Comparison of ENCODE assay signal across 19 cellular contexts in the genomic region with DNA sequence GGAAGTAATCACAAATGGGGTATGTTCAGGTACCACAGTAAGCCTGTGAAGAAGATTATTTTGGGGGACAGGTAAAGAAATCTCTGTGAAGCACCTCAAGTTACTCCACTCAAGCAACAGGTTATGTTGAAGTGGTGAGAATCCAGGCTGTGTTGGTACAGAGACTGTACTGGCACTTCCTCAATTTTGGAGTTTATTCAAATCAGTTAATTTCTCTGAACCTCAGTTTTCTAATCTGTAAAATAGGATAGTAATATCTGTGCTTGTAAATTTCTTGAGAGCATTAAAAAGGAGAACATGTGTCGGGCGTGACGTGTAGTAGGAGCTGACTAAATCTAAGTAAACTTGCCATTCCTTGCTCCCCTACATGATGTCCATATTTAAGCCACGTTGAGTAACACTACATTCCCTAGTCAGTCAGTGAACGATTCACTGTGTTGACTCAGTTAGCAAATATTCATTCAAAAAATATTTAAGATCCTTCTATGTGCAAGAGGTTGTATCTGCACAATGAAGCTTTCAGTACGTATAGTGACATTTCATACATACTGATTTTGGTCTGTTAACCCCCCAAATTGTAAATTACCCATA.
DNase-seq lines count a peak whose midpoint lies in the region; ATAC-seq and TF ChIP-seq lines count a peak whose summit lies in the region.
"Had no signal": no experiment of that assay in that cellular context is flagged by ENCODE, and none has a peak within 500 bp of the region (broad histone marks: within the 10 kb centered on the region; RNA-seq: fewer than 3 reads in every experiment).

No MANE protein-coding gene starts in this region.

- peak; percentile 57 for DNase-seq in MCF 10A (ENCODE audit: unreplicated experiment)
- no peak for DNase-seq in breast epithelium (ENCODE audit: low spot score in 2 of 2)
- peak; percentile 95 for DNase-seq in amniotic epithelial cell (ENCODE audit: low read depth)
- DNase-seq in fibroblast of pulmonary artery (ENCODE audit: low read depth), result peak; percentile 78
- no peak for DNase-seq in SJCRH30
- no peak for DNase-seq in hippocampal formation (lab: John Stamatoyannopoulos, UW)
- DNase-seq: activated naive CD8-positive, alpha-beta T cell treated with anti-CD3 and anti-CD28 coated beads, Interleukin-2, amount 10 ng/mL, durations not matched to agents 7 days and 5 days; cortex of kidney; foreskin melanocyte; NCI-H187; NCI-H748 treated with DMSO at 0.1 percent for 48 hours; right lobe of liver; stimulated activated naive B cell treated with anti-CD40 and anti-IgM and Interleukin-4, amounts not matched to agents 10 μg/mL and 1 μg/mL and 100 μg/mL, for 72 hours; T-helper 17 cell; upper lobe of right lung had no signal

- H3K36me3 Mint-ChIP-seq in MCF 10A (ENCODE audit: insufficient read depth, unreplicated experiment), result no peaks in the 10 kb centered on the region

- TF ChIP-seq CTCF in MCF 10A (IDR thresholded peaks at IDR 0.05; ENCODE audit: unreplicated experiment) (no peak), breast epithelium (IDR thresholded peaks at IDR 0.05) (no peak), fibroblast of pulmonary artery (IDR thresholded peaks at IDR 0.05; ENCODE audit: low read length, missing control alignments) (no peak)

- H3K4me1 Mint-ChIP-seq in MCF 10A (ENCODE audit: insufficient read depth, unreplicated experiment), result peaks cover 26% of the 10 kb centered on the region
- H3K4me1 Mint-ChIP-seq: T-helper 17 cell had no signal

- no peaks in the 10 kb centered on the region for H3K27me3 Mint-ChIP-seq in MCF 10A (ENCODE audit: insufficient read depth, unreplicated experiment)
- H3K27me3 Mint-ChIP-seq: activated naive CD8-positive, alpha-beta T cell treated with anti-CD3 and anti-CD28 coated beads, Interleukin-2, amount 10 ng/mL, durations not matched to agents 7 days and 5 days; memory B cell; stimulated activated naive B cell treated with anti-CD40 and anti-IgM and Interleukin-4, amounts not matched to agents 10 μg/mL and 1 μg/mL and 100 μg/mL, for 72 hours; T-helper 17 cell had no signal

- H3K27ac ChIP-seq in breast epithelium (no peak overlapping the region), SJCRH30 (no peak overlapping the region)
- H3K27ac ChIP-seq: 22Rv1, right lobe of liver, upper lobe of right lung had no signal

- peak overlapping the region; percentile 36 for H3K27ac Mint-ChIP-seq in MCF 10A (ENCODE audit: low read depth, unreplicated experiment)
- H3K27ac Mint-ChIP-seq: activated naive CD8-positive, alpha-beta T cell treated with anti-CD3 and anti-CD28 coated beads, Interleukin-2, amount 10 ng/mL, durations not matched to agents 7 days and 5 days; memory B cell; stimulated activated naive B cell treated with anti-CD40 and anti-IgM and Interleukin-4, amounts not matched to agents 10 μg/mL and 1 μg/mL and 100 μg/mL, for 72 hours; T-helper 17 cell had no signal

- POLR2A ChIA-PET in MCF 10A (lab: Yijun Ruan, JAX), result interaction anchor here (0.7 to 0.9 kb wide), 3 partner anchors 11 to 15 kb away, joined by 3 to 4 read pairs (median 3); no protein-coding TSS in a partner anchor

- no peaks in the 10 kb centered on the region for H3K4me1 ChIP-seq in breast epithelium
- H3K4me1 ChIP-seq in SJCRH30, result no peaks in the 10 kb centered on the region
- H3K4me1 ChIP-seq: right lobe of liver, upper lobe of right lung had no signal

- H3K9me3 Mint-ChIP-seq in MCF 10A (ENCODE audit: unreplicated experiment), result peaks cover 11% of the 10 kb centered on the region
- H3K9me3 Mint-ChIP-seq: activated naive CD8-positive, alpha-beta T cell treated with anti-CD3 and anti-CD28 coated beads, Interleukin-2, amount 10 ng/mL, durations not matched to agents 7 days and 5 days; memory B cell had no signal

- H3K9me3 ChIP-seq in breast epithelium, result no peaks in the 10 kb centered on the region
- H3K9me3 ChIP-seq in SJCRH30 (replicated peaks), result no peaks in the 10 kb centered on the region
- H3K9me3 ChIP-seq: right lobe of liver, upper lobe of right lung had no signal

- CTCF ChIA-PET in MCF 10A (lab: Yijun Ruan, JAX), result no interaction called here

- no TSS peak for BruUV-seq in MCF 10A (replicated peaks; lab: Mats Ljungman, UMichigan)

- no peak overlapping the region for H3K4me3 Mint-ChIP-seq in MCF 10A (ENCODE audit: unreplicated experiment)
- H3K4me3 Mint-ChIP-seq: activated naive CD8-positive, alpha-beta T cell treated with anti-CD3 and anti-CD28 coated beads, Interleukin-2, amount 10 ng/mL, durations not matched to agents 7 days and 5 days; memory B cell; stimulated activated naive B cell treated with anti-CD40 and anti-IgM and Interleukin-4, amounts not matched to agents 10 μg/mL and 1 μg/mL and 100 μg/mL, for 72 hours; T-helper 17 cell had no signal

- H3K36me3 ChIP-seq in breast epithelium (no peaks in the 10 kb centered on the region), SJCRH30 (no peaks in the 10 kb centered on the region)
- H3K36me3 ChIP-seq: right lobe of liver, upper lobe of right lung had no signal

- TF ChIP-seq POLR2A in breast epithelium (IDR thresholded peaks at IDR 0.05), result no peak

- intact Hi-C loops in MCF 10A (cut with micrococcal nuclease) (no loop called here), breast epithelium (cut with DNase I; ENCODE audit: low total_unique reads) (no loop called here)

- H3K27me3 ChIP-seq in breast epithelium, result no peaks in the 10 kb centered on the region
- H3K27me3 ChIP-seq in SJCRH30, result no peaks in the 10 kb centered on the region
- H3K27me3 ChIP-seq: right lobe of liver, upper lobe of right lung had no signal

- H3K4me3 ChIP-seq in breast epithelium (no peak overlapping the region), fibroblast of pulmonary artery (replicated peaks; ENCODE audit: low read depth, low read length) (no peak overlapping the region), SJCRH30 (no peak overlapping the region)
- H3K4me3 ChIP-seq: right lobe of liver, upper lobe of right lung had no signal

- ATAC-seq in HG02852 (IDR thresholded peaks at IDR 0.05; ENCODE audit: unreplicated experiment) (no peak), HG03432 (IDR thresholded peaks at IDR 0.05; ENCODE audit: unreplicated experiment) (no peak)
- ATAC-seq: right lobe of liver; stimulated activated naive B cell treated with anti-CD40 and anti-IgM and Interleukin-4, amounts not matched to agents 10 μg/mL and 1 μg/mL and 100 μg/mL, for 72 hours; T-helper 17 cell; upper lobe of right lung had no signal

Comparison
In these comparisons a context has a peak if more than half of its experiments do, and no peak if none do; other contexts are left out.
1. DNase-seq: peak in MCF 10A (single experiment), amniotic epithelial cell (single experiment) and fibroblast of pulmonary artery (single experiment); none in breast epithelium (0 of 2), SJCRH30 (0 of 2) and hippocampal formation (0 of 2).